Comparison of ENCODE assay signal across 21 cellular contexts in genomic region chr19:41694196-41694595, GRCh38. TPM values are rescaled to one million over a fixed set of nuclear protein-coding genes. Genes with fewer than 3 reads are reported as not detected.
A peak's percentile ranks its signal among the peaks of the same experiment; 100 is the strongest.
DNase-seq lines count a peak whose midpoint lies in the region; ATAC-seq and TF ChIP-seq lines count a peak whose summit lies in the region.
"Had no signal": no experiment of that assay in that cellular context is flagged by ENCODE, and none has a peak within 500 bp of the region (broad histone marks: within the 10 kb centered on the region; RNA-seq: fewer than 3 reads in every experiment).

No MANE protein-coding gene starts in this region.

- no peak overlapping the region for H3K27ac Mint-ChIP-seq in activated naive CD8-positive, alpha-beta T cell treated with anti-CD3 and anti-CD28 coated beads, Interleukin-2, amount 10 ng/mL, durations not matched to agents 7 days and 5 days
- no peak overlapping the region for H3K27ac Mint-ChIP-seq in activated naive CD8-positive, alpha-beta T cell treated with anti-CD3 and anti-CD28 coated beads, Interleukin-2, amount 50 U/mL, for 24 hours
- H3K27ac Mint-ChIP-seq: CD8-positive, alpha-beta memory T cell had no signal

- no peaks in the 10 kb centered on the region for H3K4me1 Mint-ChIP-seq in activated naive CD8-positive, alpha-beta T cell treated with anti-CD3 and anti-CD28 coated beads, Interleukin-2, amount 10 ng/mL, durations not matched to agents 7 days and 5 days
- no peaks in the 10 kb centered on the region for H3K4me1 Mint-ChIP-seq in activated naive CD8-positive, alpha-beta T cell treated with anti-CD3 and anti-CD28 coated beads, Interleukin-2, amount 50 U/mL, for 24 hours
- H3K4me1 Mint-ChIP-seq: CD8-positive, alpha-beta memory T cell had no signal

- TF ChIP-seq CTCF in coronary artery (IDR thresholded peaks at IDR 0.05), result no peak

- no peak overlapping the region for H3K4me3 ChIP-seq in coronary artery
- H3K4me3 ChIP-seq: GM12878, GM23248 had no signal

- H3K9me3 Mint-ChIP-seq in activated naive CD8-positive, alpha-beta T cell treated with anti-CD3 and anti-CD28 coated beads, Interleukin-2, amount 10 ng/mL, durations not matched to agents 7 days and 5 days, result no peaks in the 10 kb centered on the region
- peaks cover 9% of the 10 kb centered on the region for H3K9me3 Mint-ChIP-seq in activated naive CD8-positive, alpha-beta T cell treated with anti-CD3 and anti-CD28 coated beads, Interleukin-2, amount 50 U/mL, for 24 hours

- no peak overlapping the region for H3K4me3 Mint-ChIP-seq in activated naive CD8-positive, alpha-beta T cell treated with anti-CD3 and anti-CD28 coated beads, Interleukin-2, amount 10 ng/mL, durations not matched to agents 7 days and 5 days
- no peak overlapping the region for H3K4me3 Mint-ChIP-seq in activated naive CD8-positive, alpha-beta T cell treated with anti-CD3 and anti-CD28 coated beads, Interleukin-2, amount 50 U/mL, for 24 hours
- H3K4me3 Mint-ChIP-seq: CD4-positive, CD25-positive, alpha-beta regulatory T cell; CD8-positive, alpha-beta memory T cell had no signal

- peak; percentile 3 for DNase-seq in activated naive CD8-positive, alpha-beta T cell treated with anti-CD3 and anti-CD28 coated beads, Interleukin-2, amount 10 ng/mL, durations not matched to agents 7 days and 5 days
- no peak for DNase-seq in activated naive CD8-positive, alpha-beta T cell treated with anti-CD3 and anti-CD28 coated beads, Interleukin-2, amount 50 U/mL, for 24 hours
- DNase-seq in coronary artery (ENCODE audit: low spot score) (peak; percentile 50), posterior vena cava (ENCODE audit: low spot score) (peak; percentile 26)
- DNase-seq: ACHN; BE2C; C1 segment of cervical spinal cord; CD4-positive, CD25-positive, alpha-beta regulatory T cell; CD8-positive, alpha-beta memory T cell; COR-L47; DMS 273 treated with DMSO at 0.1 percent for 48 hours; DMS53; DND-41; EL; GM23248; HCEC 1CT had no signal

- no peak for ATAC-seq in activated naive CD8-positive, alpha-beta T cell treated with anti-CD3 and anti-CD28 coated beads, Interleukin-2, amount 10 ng/mL, durations not matched to agents 7 days and 5 days (ENCODE audit: low read depth)
- no peak for ATAC-seq in activated naive CD8-positive, alpha-beta T cell treated with anti-CD3 and anti-CD28 coated beads, Interleukin-2, amount 50 U/mL, for 24 hours
- ATAC-seq in GM21381 (IDR thresholded peaks at IDR 0.05; ENCODE audit: unreplicated experiment), result no peak
- no peak for ATAC-seq in GM21515 (IDR thresholded peaks at IDR 0.05; ENCODE audit: unreplicated experiment)
- ATAC-seq: GM12878 had no signal

- intact Hi-C loops in posterior vena cava (cut with DNase I), result no loop called here

- peaks cover 14% of the 10 kb centered on the region for H3K27me3 Mint-ChIP-seq in activated naive CD8-positive, alpha-beta T cell treated with anti-CD3 and anti-CD28 coated beads, Interleukin-2, amount 10 ng/mL, durations not matched to agents 7 days and 5 days
- peaks cover 54% of the 10 kb centered on the region for H3K27me3 Mint-ChIP-seq in activated naive CD8-positive, alpha-beta T cell treated with anti-CD3 and anti-CD28 coated beads, Interleukin-2, amount 50 U/mL, for 24 hours

- no peak overlapping the region for H3K27ac ChIP-seq in coronary artery
- H3K27ac ChIP-seq: GM23248 had no signal

- no peaks in the 10 kb centered on the region for H3K36me3 Mint-ChIP-seq in activated naive CD8-positive, alpha-beta T cell treated with anti-CD3 and anti-CD28 coated beads, Interleukin-2, amount 10 ng/mL, durations not matched to agents 7 days and 5 days
- H3K36me3 Mint-ChIP-seq in activated naive CD8-positive, alpha-beta T cell treated with anti-CD3 and anti-CD28 coated beads, Interleukin-2, amount 50 U/mL, for 24 hours (ENCODE audit: low read depth), result no peaks in the 10 kb centered on the region
- H3K36me3 Mint-ChIP-seq: CD4-positive, CD25-positive, alpha-beta regulatory T cell had no signal

- POLR2A ChIA-PET in activated naive CD8-positive, alpha-beta T cell treated with anti-CD3 and anti-CD28 coated beads, Interleukin-2, amount 10 ng/mL, durations not matched to agents 7 days and 5 days (lab: Charles Lee), result no interaction called here

RNA-seq across cellular contexts. Expression of gene CEACAM7, which starts 6.1 kb away (rescaled TPM):
- total RNA-seq in activated naive CD8-positive, alpha-beta T cell treated with anti-CD3 and anti-CD28 coated beads, Interleukin-2, amount 10 ng/mL, durations not matched to agents 7 days and 5 days, result not detected
- not detected for total RNA-seq in posterior vena cava
- total RNA-seq: CD4-positive, CD25-positive, alpha-beta regulatory T cell; CD8-positive, alpha-beta memory T cell; G401; GM12878; GM23248; H4 had no signal

RNA-seq across cellular contexts. Expression of gene CEACAM5, which starts 14.2 kb away (rescaled TPM):
- total RNA-seq in activated naive CD8-positive, alpha-beta T cell treated with anti-CD3 and anti-CD28 coated beads, Interleukin-2, amount 10 ng/mL, durations not matched to agents 7 days and 5 days, result not detected
- total RNA-seq in posterior vena cava, result not detected
- total RNA-seq: CD4-positive, CD25-positive, alpha-beta regulatory T cell; CD8-positive, alpha-beta memory T cell; G401; GM23248; H4 had no signal
